In the genomic region with DNA sequence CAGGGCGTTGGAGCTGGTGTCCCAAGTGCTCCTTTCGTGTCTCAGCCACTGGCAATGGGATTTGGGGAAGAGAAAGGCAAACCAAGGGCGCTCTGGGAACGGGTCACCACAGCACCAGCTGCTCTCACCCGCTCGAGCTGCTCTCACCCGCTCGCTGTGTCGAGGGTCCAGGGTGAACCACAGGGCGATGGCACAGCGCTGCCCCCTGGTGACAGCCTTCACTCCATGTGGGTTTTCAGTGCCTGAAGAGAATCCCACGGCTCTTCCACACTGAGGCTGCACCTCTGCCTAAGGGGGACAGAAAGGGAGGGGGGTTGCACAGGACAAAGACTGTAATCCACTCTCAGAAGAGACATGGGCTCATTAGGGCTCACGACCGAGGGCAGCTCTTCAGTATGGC, we compare ENCODE assay signal across 9 cellular contexts. TPM values are rescaled to one million over a fixed set of nuclear protein-coding genes. Genes with fewer than 3 reads are reported as not detected.
DNase-seq lines count a peak whose midpoint lies in the region; ATAC-seq and TF ChIP-seq lines count a peak whose summit lies in the region.
"Had no signal": no experiment of that assay in that cellular context is flagged by ENCODE, and none has a peak within 500 bp of the region (broad histone marks: within the 10 kb centered on the region; RNA-seq: fewer than 3 reads in every experiment).

No MANE protein-coding gene starts in this region.

- peaks cover 4% of the 10 kb centered on the region for H3K9me3 Mint-ChIP-seq in activated B cell treated with CpG ODN at 0.5 μM for 24 hours
- peaks cover 6% of the 10 kb centered on the region for H3K9me3 Mint-ChIP-seq in type B pancreatic cell

- intact Hi-C loops in activated B cell treated with CpG ODN at 0.5 μM for 24 hours (cut with micrococcal nuclease): loop anchor here (1.0 kb wide), 1 partner anchor 169 kb away; no protein-coding TSS in a partner anchor

- H3K27me3 Mint-ChIP-seq in activated B cell treated with CpG ODN at 0.5 μM for 24 hours: no peaks in the 10 kb centered on the region
- no peaks in the 10 kb centered on the region for H3K27me3 Mint-ChIP-seq in type B pancreatic cell

- H3K36me3 Mint-ChIP-seq in activated B cell treated with CpG ODN at 0.5 μM for 24 hours (ENCODE audit: low read depth) (peaks cover 52% of the 10 kb centered on the region), type B pancreatic cell (peaks cover 18% of the 10 kb centered on the region)

- H3K4me1 Mint-ChIP-seq in activated B cell treated with CpG ODN at 0.5 μM for 24 hours (no peaks in the 10 kb centered on the region), type B pancreatic cell (ENCODE audit: unreplicated experiment) (peaks cover 11% of the 10 kb centered on the region)

- TF ChIP-seq CTCF in activated B cell treated with CpG ODN at 0.5 μM for 24 hours (IDR thresholded peaks at IDR 0.05) (peak; percentile 18), type B pancreatic cell (conservative IDR thresholded peaks at IDR 0.05) (peak; percentile 75)

- H3K4me3 Mint-ChIP-seq in activated B cell treated with CpG ODN at 0.5 μM for 24 hours (no peak overlapping the region), type B pancreatic cell (no peak overlapping the region)

- ATAC-seq in activated B cell treated with CpG ODN at 0.5 μM for 24 hours (ENCODE audit: low read depth): peak; percentile 47
- no peak for ATAC-seq in GM18909 (IDR thresholded peaks at IDR 0.05; ENCODE audit: poor library complexity, unreplicated experiment)

- DNase-seq in CD1c-positive myeloid dendritic cell (ENCODE audit: extremely low spot score): peak; percentile 31
- peak; percentile 26 for DNase-seq in HT-29 (ENCODE audit: low spot score)
- DNase-seq in activated B cell treated with CpG ODN at 0.5 μM for 24 hours: peak; percentile 45
- DNase-seq in ecto neural progenitor cell (ENCODE audit: low spot score): peak; percentile 67
- DNase-seq in midbrain (lab: John Stamatoyannopoulos, UW): peak; percentile 35
- DNase-seq in type B pancreatic cell (ENCODE audit: extremely low spot score, unreplicated experiment): no peak
- no peak for DNase-seq in COLO829 (ENCODE audit: low spot score)

- H3K27ac Mint-ChIP-seq in activated B cell treated with CpG ODN at 0.5 μM for 24 hours (no peak overlapping the region), type B pancreatic cell (no peak overlapping the region)

- POLR2A ChIA-PET in activated B cell treated with CpG ODN at 0.5 μM for 24 hours (lab: Charles Lee): no interaction called here

- CTCF ChIA-PET in activated B cell treated with CpG ODN at 0.5 μM for 24 hours (lab: Charles Lee): interaction anchor here (0.7 to 2.7 kb wide), 5 partner anchors 12 to 403 kb away, joined by 3 to 9 read pairs (median 3); no protein-coding TSS in a partner anchor

RNA-seq across cellular contexts. Expression of gene CLDN19, which starts 7.1 kb away (rescaled TPM):
- total RNA-seq in HT-29 (2014; rRNA removed; shearing (Covaris generic)): not detected in 2 replicates
- not detected in 2 replicates for total RNA-seq in activated B cell treated with CpG ODN at 0.5 μM for 24 hours
- total RNA-seq in type B pancreatic cell (ENCODE audit: low replicate concordance): 0.33 and 2.3 TPM in 2 replicates
- total RNA-seq: subcutaneous adipose tissue had no signal

RNA-seq across cellular contexts. Expression of gene P3H1, which starts 19.7 kb away (rescaled TPM):
- 19.1 TPM in 2 replicates for total RNA-seq in HT-29 (2014; rRNA removed; shearing (Covaris generic))
- 27.1 and 30.4 TPM in 2 replicates for total RNA-seq in activated B cell treated with CpG ODN at 0.5 μM for 24 hours
- 30.7 and 77.2 TPM in 2 replicates for total RNA-seq in type B pancreatic cell (ENCODE audit: low replicate concordance)

RNA-seq across cellular contexts. Expression of gene C1orf50, which starts 19.9 kb away (rescaled TPM):
- 2.0 and 3.1 TPM in 2 replicates for total RNA-seq in HT-29 (2014; rRNA removed; shearing (Covaris generic))
- total RNA-seq in activated B cell treated with CpG ODN at 0.5 μM for 24 hours: 10.6 and 13.1 TPM in 2 replicates
- total RNA-seq in type B pancreatic cell (ENCODE audit: low replicate concordance): 5.9 and 9.1 TPM in 2 replicates

RNA-seq across cellular contexts. Expression of gene TMEM269, which starts 37.7 kb away (rescaled TPM):
- 0.03 TPM in 1 of 2 replicates, not detected in the other for total RNA-seq in HT-29 (2014; rRNA removed; shearing (Covaris generic))
- total RNA-seq in activated B cell treated with CpG ODN at 0.5 μM for 24 hours (0.20 and 0.31 TPM in 2 replicates), type B pancreatic cell (ENCODE audit: low replicate concordance) (0.41 and 0.57 TPM in 2 replicates)

Comparison
In these comparisons a context has a peak if more than half of its experiments do, and no peak if none do; other contexts are left out.
1. DNase-seq: peak in CD1c-positive myeloid dendritic cell (single experiment), HT-29 (single experiment), activated B cell treated with CpG ODN at 0.5 μM for 24 hours (single experiment), ecto neural progenitor cell (single experiment) and midbrain (single experiment); none in type B pancreatic cell (single experiment) and COLO829 (single experiment).